In the genomic region with DNA sequence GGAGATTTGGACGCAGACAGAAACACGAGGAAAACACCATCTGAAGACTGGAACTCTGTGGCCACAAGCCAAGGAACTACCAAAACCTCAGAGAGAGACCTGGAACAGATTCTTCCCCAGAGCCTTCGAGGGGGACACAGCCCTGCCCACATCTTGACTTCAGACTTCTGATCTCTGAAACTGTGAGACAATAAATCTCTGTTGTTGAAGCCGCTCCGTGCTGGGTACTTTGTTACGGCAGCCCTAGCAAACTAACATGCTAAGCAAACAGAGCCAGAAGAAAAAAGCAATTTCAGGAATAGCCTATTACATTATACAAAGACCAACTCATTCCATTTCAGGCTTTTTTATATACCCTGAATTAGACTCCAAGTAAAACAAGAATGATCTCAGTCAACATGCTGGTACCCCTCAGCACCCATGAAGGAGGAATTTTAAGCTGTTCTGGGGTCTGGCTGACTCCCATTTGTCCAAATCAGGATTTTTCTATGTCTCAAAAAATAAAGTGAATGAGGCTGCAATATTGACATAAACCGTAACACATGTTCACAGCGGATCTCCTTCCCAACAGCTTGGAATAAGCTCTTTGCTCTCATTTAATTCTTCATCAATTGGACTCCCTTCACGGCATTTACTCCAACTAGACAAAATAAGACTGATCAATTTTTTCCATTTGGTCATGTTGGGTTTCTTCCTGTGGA, we compare ENCODE assay signal across 1 cellular context.
TF ChIP-seq lines count a peak whose summit lies in the region.

No MANE protein-coding gene starts in this region.

TF ChIP-seq in GM12878, 131 proteins besides CTCF, POLR2A, EP300 and RAD21:
- TF ChIP-seq, protein P1, sequence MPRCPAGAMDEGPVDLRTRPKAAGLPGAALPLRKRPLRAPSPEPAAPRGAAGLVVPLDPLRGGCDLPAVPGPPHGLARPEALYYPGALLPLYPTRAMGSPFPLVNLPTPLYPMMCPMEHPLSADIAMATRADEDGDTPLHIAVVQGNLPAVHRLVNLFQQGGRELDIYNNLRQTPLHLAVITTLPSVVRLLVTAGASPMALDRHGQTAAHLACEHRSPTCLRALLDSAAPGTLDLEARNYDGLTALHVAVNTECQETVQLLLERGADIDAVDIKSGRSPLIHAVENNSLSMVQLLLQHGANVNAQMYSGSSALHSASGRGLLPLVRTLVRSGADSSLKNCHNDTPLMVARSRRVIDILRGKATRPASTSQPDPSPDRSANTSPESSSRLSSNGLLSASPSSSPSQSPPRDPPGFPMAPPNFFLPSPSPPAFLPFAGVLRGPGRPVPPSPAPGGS (IDR thresholded peaks at IDR 0.05; ENCODE audit: borderline replicate concordance, insufficient read depth, low read depth, low read length, poor library complexity, severe bottlenecking): no peak
- TF ChIP-seq PAX5 (IDR thresholded peaks at IDR 0.05; ENCODE audit: borderline replicate concordance, low read depth, low read length): no peak
- TF ChIP-seq E2F8 (IDR thresholded peaks at IDR 0.05; ENCODE audit: low read depth, partially characterized antibody): no peak
- TF ChIP-seq, protein P2, sequence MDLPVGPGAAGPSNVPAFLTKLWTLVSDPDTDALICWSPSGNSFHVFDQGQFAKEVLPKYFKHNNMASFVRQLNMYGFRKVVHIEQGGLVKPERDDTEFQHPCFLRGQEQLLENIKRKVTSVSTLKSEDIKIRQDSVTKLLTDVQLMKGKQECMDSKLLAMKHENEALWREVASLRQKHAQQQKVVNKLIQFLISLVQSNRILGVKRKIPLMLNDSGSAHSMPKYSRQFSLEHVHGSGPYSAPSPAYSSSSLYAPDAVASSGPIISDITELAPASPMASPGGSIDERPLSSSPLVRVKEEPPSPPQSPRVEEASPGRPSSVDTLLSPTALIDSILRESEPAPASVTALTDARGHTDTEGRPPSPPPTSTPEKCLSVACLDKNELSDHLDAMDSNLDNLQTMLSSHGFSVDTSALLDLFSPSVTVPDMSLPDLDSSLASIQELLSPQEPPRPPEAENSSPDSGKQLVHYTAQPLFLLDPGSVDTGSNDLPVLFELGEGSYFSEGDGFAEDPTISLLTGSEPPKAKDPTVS (IDR thresholded peaks at IDR 0.05; ENCODE audit: low read depth, low read length): no peak
- TF ChIP-seq MEF2A (IDR thresholded peaks at IDR 0.05; ENCODE audit: insufficient read depth, low read depth, low read length): no peak
- TF ChIP-seq MTA2 (IDR thresholded peaks at IDR 0.05; ENCODE audit: low read depth): no peak
- TF ChIP-seq IRF4 (IDR thresholded peaks at IDR 0.05; ENCODE audit: low read depth, low read length): no peak
- TF ChIP-seq CBFB (IDR thresholded peaks at IDR 0.05; ENCODE audit: low read depth): no peak
- TF ChIP-seq MYC (IDR thresholded peaks at IDR 0.05; ENCODE audit: insufficient read depth, insufficient read length, insufficient replicate concordance, low read length, severe bottlenecking): no peak
- TF ChIP-seq NFIC (IDR thresholded peaks at IDR 0.05; ENCODE audit: low read depth, low read length): no peak
- TF ChIP-seq, protein P3, sequence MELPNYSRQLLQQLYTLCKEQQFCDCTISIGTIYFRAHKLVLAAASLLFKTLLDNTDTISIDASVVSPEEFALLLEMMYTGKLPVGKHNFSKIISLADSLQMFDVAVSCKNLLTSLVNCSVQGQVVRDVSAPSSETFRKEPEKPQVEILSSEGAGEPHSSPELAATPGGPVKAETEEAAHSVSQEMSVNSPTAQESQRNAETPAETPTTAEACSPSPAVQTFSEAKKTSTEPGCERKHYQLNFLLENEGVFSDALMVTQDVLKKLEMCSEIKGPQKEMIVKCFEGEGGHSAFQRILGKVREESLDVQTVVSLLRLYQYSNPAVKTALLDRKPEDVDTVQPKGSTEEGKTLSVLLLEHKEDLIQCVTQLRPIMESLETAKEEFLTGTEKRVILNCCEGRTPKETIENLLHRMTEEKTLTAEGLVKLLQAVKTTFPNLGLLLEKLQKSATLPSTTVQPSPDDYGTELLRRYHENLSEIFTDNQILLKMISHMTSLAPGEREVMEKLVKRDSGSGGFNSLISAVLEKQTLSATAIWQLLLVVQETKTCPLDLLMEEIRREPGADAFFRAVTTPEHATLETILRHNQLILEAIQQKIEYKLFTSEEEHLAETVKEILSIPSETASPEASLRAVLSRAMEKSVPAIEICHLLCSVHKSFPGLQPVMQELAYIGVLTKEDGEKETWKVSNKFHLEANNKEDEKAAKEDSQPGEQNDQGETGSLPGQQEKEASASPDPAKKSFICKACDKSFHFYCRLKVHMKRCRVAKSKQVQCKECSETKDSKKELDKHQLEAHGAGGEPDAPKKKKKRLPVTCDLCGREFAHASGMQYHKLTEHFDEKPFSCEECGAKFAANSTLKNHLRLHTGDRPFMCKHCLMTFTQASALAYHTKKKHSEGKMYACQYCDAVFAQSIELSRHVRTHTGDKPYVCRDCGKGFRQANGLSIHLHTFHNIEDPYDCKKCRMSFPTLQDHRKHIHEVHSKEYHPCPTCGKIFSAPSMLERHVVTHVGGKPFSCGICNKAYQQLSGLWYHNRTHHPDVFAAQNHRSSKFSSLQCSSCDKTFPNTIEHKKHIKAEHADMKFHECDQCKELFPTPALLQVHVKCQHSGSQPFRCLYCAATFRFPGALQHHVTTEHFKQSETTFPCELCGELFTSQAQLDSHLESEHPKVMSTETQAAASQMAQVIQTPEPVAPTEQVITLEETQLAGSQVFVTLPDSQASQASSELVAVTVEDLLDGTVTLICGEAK (IDR thresholded peaks at IDR 0.05; ENCODE audit: borderline replicate concordance): no peak
- TF ChIP-seq MLLT1 (IDR thresholded peaks at IDR 0.05): no peak
- TF ChIP-seq TCF7 (IDR thresholded peaks at IDR 0.05; ENCODE audit: borderline replicate concordance): no peak
- TF ChIP-seq TCF12 (IDR thresholded peaks at IDR 0.05; ENCODE audit: low read depth, low read length): no peak
- TF ChIP-seq CBX3 (IDR thresholded peaks at IDR 0.05; ENCODE audit: borderline replicate concordance, low read depth): no peak
- no peak for TF ChIP-seq HDAC6 (IDR thresholded peaks at IDR 0.05; ENCODE audit: unreplicated experiment)
- TF ChIP-seq ZBTB11 (CRISPR knock-in tag; IDR thresholded peaks at IDR 0.05): no peak
- TF ChIP-seq NR2C1 (IDR thresholded peaks at IDR 0.05): no peak
- no peak for TF ChIP-seq BRCA1 (IDR thresholded peaks at IDR 0.05; ENCODE audit: low read depth, low read length)
TF ChIP-seq in GM12878: peak in this region for 0.
